In genomic region chr9:133973791-133974630, GRCh38 we compare ENCODE assay signal across 14 cellular contexts. TPM values are rescaled to one million over a fixed set of nuclear protein-coding genes. Genes with fewer than 3 reads are reported as not detected.
A peak's percentile ranks its signal among the peaks of the same experiment; 100 is the strongest.
DNase-seq lines count a peak whose midpoint lies in the region; ATAC-seq lines count a peak whose summit lies in the region.
"Had no signal": no experiment of that assay in that cellular context is flagged by ENCODE, and none has a peak within 500 bp of the region (broad histone marks: within the 10 kb centered on the region; RNA-seq: fewer than 3 reads in every experiment).

No MANE protein-coding gene starts in this region.

- intact Hi-C loops in left ventricle myocardium superior (cut with micrococcal nuclease), result no loop called here
- intact Hi-C loops in cardiac septum (cut with DNase I), result no loop called here
- intact Hi-C loops in aorta (cut with DNase I), result no loop called here

- WGBS in aorta, 2 donors, result 93 to 94% methylated on average over 22 of the region's 22 CpGs

- H3K4me1 ChIP-seq in aorta (ENCODE audit: control insufficient read depth in 1 of 2, insufficient read depth in 2 of 2, low read length in 2 of 2), result no peaks in the 10 kb centered on the region

- DNase-seq in left ventricle myocardium superior, result peak; percentile 11
- DNase-seq in cardiac septum (ENCODE audit: low spot score), result no peak
- peak; percentile 27 to 63 for DNase-seq in dermis microvascular lymphatic vessel endothelial cell (ENCODE audit: low read depth in 2 of 2)
- DNase-seq in mucosa of gallbladder (ENCODE audit: low spot score), result peak; percentile 56
- DNase-seq in aorta, result peak; percentile 27 to 67
- DNase-seq in G401 (ENCODE audit: low spot score), result no peak
- DNase-seq: activated naive CD4-positive, alpha-beta T cell treated with Interleukin-2 at 50 U/mL for 16 hours; foreskin keratinocyte; NCI-H1694 treated with DMSO at 0.1 percent for 48 hours; NCI-H446 treated with DMSO at 0.1 percent for 48 hours; stimulated activated CD4-positive, alpha-beta T cell treated with anti-CD3 and anti-CD28 coated beads, Interleukin-2, amount 100 ng/mL, for 48 hours had no signal

- in situ Hi-C loops in G401 (cut with HindIII; ENCODE audit: low sequenced_read_pairs), result no loop called here

- no peaks in the 10 kb centered on the region for H3K27me3 ChIP-seq in aorta (ENCODE audit: control insufficient read depth in 1 of 2, insufficient read depth in 2 of 2, low read length in 1 of 2)
- H3K27me3 ChIP-seq: foreskin keratinocyte, uterus had no signal

- no peaks in the 10 kb centered on the region for H3K36me3 ChIP-seq in aorta (ENCODE audit: control insufficient read depth in 1 of 2, insufficient read depth in 2 of 2, low read length in 1 of 2)
- H3K36me3 ChIP-seq: uterus had no signal

- H3K27ac ChIP-seq in aorta (ENCODE audit: low read depth in 1 of 2, low read length in 2 of 2), result no peak overlapping the region
- H3K27ac ChIP-seq: foreskin keratinocyte had no signal

- ATAC-seq in left ventricle myocardium superior (no peak), aorta (ENCODE audit: low FRiP score) (no peak), GM21619 (IDR thresholded peaks at IDR 0.05; ENCODE audit: unreplicated experiment) (no peak), GM21717 (IDR thresholded peaks at IDR 0.05; ENCODE audit: unreplicated experiment) (no peak)
- ATAC-seq: foreskin keratinocyte had no signal

- no peak overlapping the region for H3K4me3 ChIP-seq in aorta (ENCODE audit: low read length in 2 of 2)
- H3K4me3 ChIP-seq: uterus had no signal

- no peaks in the 10 kb centered on the region for H3K9me3 ChIP-seq in aorta (ENCODE audit: control insufficient read depth, low read length)
- H3K9me3 ChIP-seq: uterus had no signal

RNA-seq across cellular contexts. Expression of gene VAV2, which starts 18.1 kb away (rescaled TPM):
- total RNA-seq in left ventricle myocardium superior (6.1 TPM), cardiac septum (8.1 TPM), dermis microvascular lymphatic vessel endothelial cell (15.0 and 20.6 TPM in 2 replicates), mucosa of gallbladder (64.4 TPM), aorta (10 to 100 TPM; 12.0 to 25.4 TPM)
- polyA plus RNA-seq in aorta, result 10 to 100 TPM in 1 of 2 donors, 1 to 10 TPM in 1; 9.0 to 11.6 TPM
- total RNA-seq in G401 (2014; rRNA removed; shearing (Covaris generic)), result 18.9 and 21.4 TPM in 2 replicates

RNA-seq across cellular contexts. Expression of gene BRD3OS, which starts 51.3 kb away (rescaled TPM):
- total RNA-seq in left ventricle myocardium superior (4.7 TPM), cardiac septum (9.0 TPM), dermis microvascular lymphatic vessel endothelial cell (5.9 and 6.6 TPM in 2 replicates), mucosa of gallbladder (31.0 TPM), aorta (10 to 100 TPM in 1 of 2 donors, 1 to 10 TPM in 1; 8.3 to 17.3 TPM)
- 10 to 100 TPM in 1 of 2 donors, 1 to 10 TPM in 1; 5.8 to 13.8 TPM for polyA plus RNA-seq in aorta
- 32.9 and 50.7 TPM in 2 replicates for total RNA-seq in G401 (2014; rRNA removed; shearing (Covaris generic))

Comparison
In these comparisons a context has a peak if more than half of its experiments do, and no peak if none do; other contexts are left out.
1. DNase-seq: peak in left ventricle myocardium superior (single experiment), dermis microvascular lymphatic vessel endothelial cell (2 of 2), mucosa of gallbladder (single experiment) and aorta (2 of 2); none in cardiac septum (single experiment) and G401 (single experiment).